10 cellular contexts compared by ENCODE assay signal in genomic region chr11:33375236-33375635, GRCh38. TPM values are rescaled to one million over a fixed set of nuclear protein-coding genes. Genes with fewer than 3 reads are reported as not detected.
DNase-seq lines count a peak whose midpoint lies in the region; ATAC-seq and TF ChIP-seq lines count a peak whose summit lies in the region.
"Had no signal": no experiment of that assay in that cellular context is flagged by ENCODE, and none has a peak within 500 bp of the region (broad histone marks: within the 10 kb centered on the region; RNA-seq: fewer than 3 reads in every experiment).

No MANE protein-coding gene starts in this region.

- no peaks in the 10 kb centered on the region for H4K20me1 ChIP-seq in Karpas-422 (ENCODE audit: insufficient read depth, low read depth, low read length)

- no peaks in the 10 kb centered on the region for H3K9me3 ChIP-seq in CD4-positive, CD25-positive, alpha-beta regulatory T cell (ENCODE audit: control insufficient read depth in 2 of 2, low read length in 2 of 2)
- H3K9me3 ChIP-seq in Karpas-422 (ENCODE audit: low read length) (no peaks in the 10 kb centered on the region), colonic mucosa (no peaks in the 10 kb centered on the region)
- H3K9me3 ChIP-seq: adrenal gland had no signal

- H3K9me3 Mint-ChIP-seq in CD4-positive, CD25-positive, alpha-beta regulatory T cell: peaks cover 0 to 1% (median 0%) of the 10 kb centered on the region in 7 donors
- no peaks in the 10 kb centered on the region for H3K9me3 Mint-ChIP-seq in nephron

- no peak overlapping the region for H2AFZ ChIP-seq in Karpas-422 (ENCODE audit: low read length)

- ATAC-seq in CD4-positive, CD25-positive, alpha-beta regulatory T cell (ENCODE audit: low read depth in 2 of 2): no peak
- ATAC-seq in HG03571 (IDR thresholded peaks at IDR 0.05; ENCODE audit: unreplicated experiment): no peak

- peak overlapping the region in 3 of 4 donors; percentile 21 to 38 (median 27) for H3K4me3 Mint-ChIP-seq in CD4-positive, CD25-positive, alpha-beta regulatory T cell
- H3K4me3 Mint-ChIP-seq in nephron: peak overlapping the region; percentile 83 to 93 (median 86)

- DNase-seq in CD4-positive, CD25-positive, alpha-beta regulatory T cell: no peak
- DNase-seq in Karpas-422 (no peak), colonic mucosa (no peak), NCI-H146 treated with DMSO at 0.1 percent for 48 hours (lab: John Stamatoyannopoulos, UW; ENCODE audit: unreplicated experiment) (no peak), Kasumi-1 (lab: John Stamatoyannopoulos, UW) (no peak), COLO668 (lab: John Stamatoyannopoulos, UW; ENCODE audit: unreplicated experiment) (no peak)
- DNase-seq: adrenal gland, T1000 had no signal

- H3K79me2 ChIP-seq in Karpas-422 (ENCODE audit: low read length): no peaks in the 10 kb centered on the region

- intact Hi-C loops in colonic mucosa (cut with DNase I): no loop called here

- H3K27ac ChIP-seq in CD4-positive, CD25-positive, alpha-beta regulatory T cell (ENCODE audit: insufficient read depth, low read length, poor library complexity, severe bottlenecking): no peak overlapping the region
- no peak overlapping the region for H3K27ac ChIP-seq in Karpas-422 (ENCODE audit: low read length)
- no peak overlapping the region for H3K27ac ChIP-seq in colonic mucosa
- H3K27ac ChIP-seq: adrenal gland had no signal

- H3K4me1 ChIP-seq in CD4-positive, CD25-positive, alpha-beta regulatory T cell (ENCODE audit: control insufficient read depth, insufficient read depth, low read length, poor library complexity, severe bottlenecking): no peaks in the 10 kb centered on the region
- H3K4me1 ChIP-seq in Karpas-422 (ENCODE audit: low read length): peaks cover 36% of the 10 kb centered on the region
- H3K4me1 ChIP-seq in colonic mucosa: no peaks in the 10 kb centered on the region

- H3K27ac Mint-ChIP-seq in CD4-positive, CD25-positive, alpha-beta regulatory T cell: no peak overlapping the region
- H3K27ac Mint-ChIP-seq in nephron: peak overlapping the region in 1 of 3 experiments; percentile 43

- peaks cover 23% of the 10 kb centered on the region for H3K27me3 ChIP-seq in CD4-positive, CD25-positive, alpha-beta regulatory T cell (ENCODE audit: control insufficient read depth, insufficient read depth, low read length)
- H3K27me3 ChIP-seq in Karpas-422 (ENCODE audit: low read length) (no peaks in the 10 kb centered on the region), colonic mucosa (peaks cover 27% of the 10 kb centered on the region)

- no peaks in the 10 kb centered on the region for H3K36me3 ChIP-seq in CD4-positive, CD25-positive, alpha-beta regulatory T cell (ENCODE audit: control insufficient read depth, insufficient read depth, low read length)
- H3K36me3 ChIP-seq in Karpas-422 (ENCODE audit: insufficient read depth, low read length): no peaks in the 10 kb centered on the region
- H3K36me3 ChIP-seq in colonic mucosa: no peaks in the 10 kb centered on the region
- H3K36me3 ChIP-seq: adrenal gland had no signal

- peak overlapping the region; percentile 72 for H3K4me2 ChIP-seq in Karpas-422 (ENCODE audit: low read depth, low read length, poor library complexity, severe bottlenecking)

- no peaks in the 10 kb centered on the region for H3K36me3 Mint-ChIP-seq in CD4-positive, CD25-positive, alpha-beta regulatory T cell
- H3K36me3 Mint-ChIP-seq in nephron (ENCODE audit: low read depth): no peaks in the 10 kb centered on the region

- TF ChIP-seq CTCF in colonic mucosa (IDR thresholded peaks at IDR 0.05): no peak
- no peak for TF ChIP-seq CTCF in nephron (IDR thresholded peaks at IDR 0.05; ENCODE audit: unreplicated experiment in 3 of 3)

- H3K9me2 ChIP-seq in Karpas-422 (replicated peaks; ENCODE audit: insufficient read depth, low read length): no peaks in the 10 kb centered on the region

- no peak overlapping the region for H3K9ac ChIP-seq in Karpas-422 (ENCODE audit: low read length)
- no peak overlapping the region for H3K9ac ChIP-seq in colonic mucosa (ENCODE audit: low read depth in 2 of 2, low read length in 2 of 2)

- peaks cover 0 to 2% (median 0%) of the 10 kb centered on the region in 4 donors for H3K4me1 Mint-ChIP-seq in CD4-positive, CD25-positive, alpha-beta regulatory T cell
- H3K4me1 Mint-ChIP-seq in nephron: peaks cover 13% of the 10 kb centered on the region

- peaks cover 40% of the 10 kb centered on the region for H3K27me3 Mint-ChIP-seq in CD4-positive, CD25-positive, alpha-beta regulatory T cell
- peaks cover 54% of the 10 kb centered on the region for H3K27me3 Mint-ChIP-seq in nephron (ENCODE audit: low read depth)

- H3K4me3 ChIP-seq in CD4-positive, CD25-positive, alpha-beta regulatory T cell (ENCODE audit: low read depth, low read length): no peak overlapping the region
- H3K4me3 ChIP-seq in Karpas-422 (ENCODE audit: low read length) (peak overlapping the region; percentile 61; the same call in 1 of the 2 replicates), colonic mucosa (peak overlapping the region; percentile 13)

RNA-seq across cellular contexts. Expression of gene KIAA1549L, which starts 0.7 kb away (rescaled TPM):
- not detected for total RNA-seq in CD4-positive, CD25-positive, alpha-beta regulatory T cell
- not detected for polyA plus RNA-seq in CD4-positive, CD25-positive, alpha-beta regulatory T cell
- 1.4 and 3.5 TPM in 2 replicates for total RNA-seq in Karpas-422 (2014; rRNA removed; shearing (Covaris generic); ENCODE audit: low replicate concordance)
- under 1 TPM; 0.72 to 0.89 TPM for total RNA-seq in colonic mucosa
